31 cellular contexts compared by ENCODE assay signal in genomic region chr1:4761324-4761723, GRCh38.
DNase-seq lines count a peak whose midpoint lies in the region; ATAC-seq and TF ChIP-seq lines count a peak whose summit lies in the region.
"Had no signal": no experiment of that assay in that cellular context is flagged by ENCODE, and none has a peak within 500 bp of the region (broad histone marks: within the 10 kb centered on the region; RNA-seq: fewer than 3 reads in every experiment).

No MANE protein-coding gene starts in this region.

- DNase-seq in globus pallidus (ENCODE audit: low spot score) (peak; percentile 42), medulla oblongata (ENCODE audit: extremely low spot score) (peak; percentile 30), pons (ENCODE audit: low spot score) (peak; percentile 37), gastrocnemius medialis (no peak), body of pancreas (no peak)
- DNase-seq: 8988T; ACHN; AML-193; BE2C; C1 segment of cervical spinal cord; Caco-2; Calu3; CD4-positive, alpha-beta memory T cell; CD4-positive, alpha-beta T cell; CD4-positive, CD25-positive, alpha-beta regulatory T cell; CD8-positive, alpha-beta memory T cell; CD8-positive, alpha-beta T cell; COR-L47; DMS 273 treated with DMSO at 0.1 percent for 48 hours; DMS153; DMS53; DMS79; DMS79 treated with DMSO at 0.1 percent for 48 hours; DND-41; EL had no signal

- no peak overlapping the region for H3K27ac ChIP-seq in gastrocnemius medialis
- H3K27ac ChIP-seq in body of pancreas = no peak overlapping the region
- H3K27ac ChIP-seq: 22Rv1; A549; BLaER1; BLaER1 treated with 17β-estradiol and CSF1 and Interleukin-3, amounts not matched to agents 10 nM and 100 nM; C4-2B had no signal

- H3K27me3 ChIP-seq in gastrocnemius medialis (peaks cover 0 to 3% (median 0%) of the 10 kb centered on the region in 3 donors), body of pancreas (no peaks in the 10 kb centered on the region)
- H3K27me3 ChIP-seq: BE2C; BLaER1; BLaER1 treated with 17β-estradiol and CSF1 and Interleukin-3, amounts not matched to agents 10 nM and 100 nM had no signal

- H3K4me3 ChIP-seq in gastrocnemius medialis (no peak overlapping the region), body of pancreas (no peak overlapping the region)
- H3K4me3 ChIP-seq: A549; BLaER1; BLaER1 treated with 17β-estradiol and CSF1 and Interleukin-3, amounts not matched to agents 10 nM and 100 nM had no signal

- in situ Hi-C loops in gastrocnemius medialis (cut with MboI; ENCODE audit: low sequenced_read_pairs in 4 of 4) = no loop called here

- H3K36me3 ChIP-seq in gastrocnemius medialis (no peaks in the 10 kb centered on the region), body of pancreas (replicated peaks in 1 of 2; ENCODE audit: insufficient read depth in 1 of 2, low read depth in 2 of 2) (no peaks in the 10 kb centered on the region)
- H3K36me3 ChIP-seq: BE2C; BLaER1; BLaER1 treated with 17β-estradiol and CSF1 and Interleukin-3, amounts not matched to agents 10 nM and 100 nM had no signal

- no peak for ATAC-seq in HG03280 (IDR thresholded peaks at IDR 0.05; ENCODE audit: unreplicated experiment)
- ATAC-seq in gastrocnemius medialis = no peak
- ATAC-seq in body of pancreas = no peak
- ATAC-seq: A549; CD8-positive, alpha-beta T cell had no signal

- TF ChIP-seq POLR2A in gastrocnemius medialis (IDR thresholded peaks at IDR 0.05) (no peak), body of pancreas (IDR thresholded peaks at IDR 0.05) (no peak)

- intact Hi-C loops in gastrocnemius medialis (cut with DNase I; ENCODE audit: low total_unique reads) (no loop called here), body of pancreas (cut with DNase I) (no loop called here)

- H3K9me3 ChIP-seq in gastrocnemius medialis = no peaks in the 10 kb centered on the region
- no peaks in the 10 kb centered on the region for H3K9me3 ChIP-seq in body of pancreas
- H3K9me3 ChIP-seq: A549, BE2C, Caco-2 had no signal

- H3K4me1 ChIP-seq in gastrocnemius medialis = no peaks in the 10 kb centered on the region
- no peaks in the 10 kb centered on the region for H3K4me1 ChIP-seq in body of pancreas
- H3K4me1 ChIP-seq: A549; BE2C; BLaER1; BLaER1 treated with 17β-estradiol and CSF1 and Interleukin-3, amounts not matched to agents 10 nM and 100 nM; Caco-2 had no signal

- TF ChIP-seq CTCF in gastrocnemius medialis (IDR thresholded peaks at IDR 0.05 in 4 of 5, conservative IDR thresholded peaks at IDR 0.05 in 1 of 5) = no peak
- TF ChIP-seq CTCF in body of pancreas (IDR thresholded peaks at IDR 0.05) = no peak

- 61 to 85% methylated on average over 5 of the region's 5 CpGs for WGBS in body of pancreas, 2 donors

Comparison
In these comparisons a context has a peak if more than half of its experiments do, and no peak if none do; other contexts are left out.
1. DNase-seq: peak in globus pallidus (single experiment), medulla oblongata (single experiment) and pons (single experiment); none in gastrocnemius medialis (0 of 2) and body of pancreas (0 of 4).